8 cellular contexts compared by ENCODE assay signal in genomic region chr9:78821126-78821822, GRCh38.
A peak's percentile ranks its signal among the peaks of the same experiment; 100 is the strongest.
DNase-seq lines count a peak whose midpoint lies in the region; ATAC-seq and TF ChIP-seq lines count a peak whose summit lies in the region.

No MANE protein-coding gene starts in this region.

- H3K4me1 Mint-ChIP-seq in activated T-cell treated with anti-CD3 and anti-CD28 coated beads, Interleukin-2, amount 50 U/mL, for 72 hours (ENCODE audit: low read depth), result no peaks in the 10 kb centered on the region

- no peaks in the 10 kb centered on the region for H3K9me3 Mint-ChIP-seq in activated T-cell treated with anti-CD3 and anti-CD28 coated beads, Interleukin-2, amount 50 U/mL, for 72 hours

- no peaks in the 10 kb centered on the region for H3K4me1 ChIP-seq in prostate gland (replicated peaks)

- H3K36me3 Mint-ChIP-seq in activated T-cell treated with anti-CD3 and anti-CD28 coated beads, Interleukin-2, amount 50 U/mL, for 72 hours (ENCODE audit: insufficient read depth in 2 of 2), result no peaks in the 10 kb centered on the region

- no peak overlapping the region for H3K27ac ChIP-seq in prostate gland

- no peaks in the 10 kb centered on the region for H3K27me3 ChIP-seq in prostate gland (replicated peaks; ENCODE audit: insufficient read depth)

- H3K27me3 Mint-ChIP-seq in activated T-cell treated with anti-CD3 and anti-CD28 coated beads, Interleukin-2, amount 50 U/mL, for 72 hours (ENCODE audit: low read depth), result no peaks in the 10 kb centered on the region

- intact Hi-C loops in prostate gland (cut with DNase I), result no loop called here

- TF ChIP-seq CTCF in fibroblast of mammary gland (conservative IDR thresholded peaks at IDR 0.05; ENCODE audit: control insufficient read depth, insufficient read depth, low read depth, low read length) (peak; percentile 53), prostate gland (IDR thresholded peaks at IDR 0.05) (peak in 3 of 4 experiments; percentile 15 to 47 (median 34))

- TF ChIP-seq POLR2A in prostate gland (IDR thresholded peaks at IDR 0.05), result no peak

- ATAC-seq in activated T-cell treated with anti-CD3 and anti-CD28 coated beads, Interleukin-2, amount 50 U/mL, for 72 hours (replicated peaks in 1 of 2), result no peak
- ATAC-seq in GM21825 (IDR thresholded peaks at IDR 0.05; ENCODE audit: unreplicated experiment), result peak; percentile 74

- H3K4me3 Mint-ChIP-seq in activated T-cell treated with anti-CD3 and anti-CD28 coated beads, Interleukin-2, amount 50 U/mL, for 72 hours, result peak overlapping the region; percentile 63 to 87

- no peak overlapping the region for H3K27ac Mint-ChIP-seq in activated T-cell treated with anti-CD3 and anti-CD28 coated beads, Interleukin-2, amount 50 U/mL, for 72 hours

- no peak for DNase-seq in activated T-cell treated with anti-CD3 and anti-CD28 coated beads, Interleukin-2, amount 50 U/mL, for 72 hours
- DNase-seq in activated T-cell treated with anti-CD3 and anti-CD28 coated beads for 4 hours (no peak), Kasumi-1 (lab: John Stamatoyannopoulos, UW) (peak; percentile 49 to 69), SK-N-DZ (ENCODE audit: low spot score) (peak; percentile 32), fibroblast of mammary gland (ENCODE audit: low read depth) (peak; percentile 30), prostate gland (ENCODE audit: low spot score) (no peak)
- no peak for DNase-seq in stimulated activated CD4-positive, alpha-beta T cell treated with anti-CD3 and anti-CD28 coated beads, Interleukin-4, amount 100 ng/mL, for 4 hours

- no peaks in the 10 kb centered on the region for H3K9me3 ChIP-seq in prostate gland

- H3K4me3 ChIP-seq in fibroblast of mammary gland (ENCODE audit: control insufficient read depth, low read depth, low read length) (no peak overlapping the region), prostate gland (no peak overlapping the region)

- H3K36me3 ChIP-seq in prostate gland, result no peaks in the 10 kb centered on the region

- 57% methylated on average over 9 of the region's 9 CpGs for WGBS in prostate gland

Comparison
In these comparisons a context has a peak if more than half of its experiments do, and no peak if none do; other contexts are left out.
1. DNase-seq: peak in Kasumi-1 (2 of 2), SK-N-DZ (single experiment) and fibroblast of mammary gland (single experiment); none in activated T-cell treated with anti-CD3 and anti-CD28 coated beads, Interleukin-2, amount 50 U/mL, for 72 hours (0 of 2), activated T-cell treated with anti-CD3 and anti-CD28 coated beads for 4 hours (single experiment), prostate gland (single experiment) and stimulated activated CD4-positive, alpha-beta T cell treated with anti-CD3 and anti-CD28 coated beads, Interleukin-4, amount 100 ng/mL, for 4 hours (0 of 2).